Comparison of ENCODE assay signal across 16 cellular contexts in genomic region chr16:17939052-17939673, GRCh38.
DNase-seq lines count a peak whose midpoint lies in the region; ATAC-seq and TF ChIP-seq lines count a peak whose summit lies in the region.
"Had no signal": no experiment of that assay in that cellular context is flagged by ENCODE, and none has a peak within 500 bp of the region (broad histone marks: within the 10 kb centered on the region; RNA-seq: fewer than 3 reads in every experiment).

No MANE protein-coding gene starts in this region.

- H3K27me3 ChIP-seq in CD8-positive, alpha-beta T cell (ENCODE audit: insufficient read depth, low read length), result no peaks in the 10 kb centered on the region
- H3K27me3 ChIP-seq: SJSA1 had no signal

- no peak for ATAC-seq in CD8-positive, alpha-beta T cell
- peak; percentile 58 for ATAC-seq in GM19043 (IDR thresholded peaks at IDR 0.05; ENCODE audit: low read depth, unreplicated experiment)
- ATAC-seq in HG03066 (IDR thresholded peaks at IDR 0.05; ENCODE audit: low read depth, unreplicated experiment), result peak; percentile 49
- ATAC-seq in left colon, result no peak

- no peaks in the 10 kb centered on the region for H3K36me3 ChIP-seq in CD8-positive, alpha-beta T cell (ENCODE audit: insufficient read depth, low read length)
- H3K36me3 ChIP-seq: SJSA1 had no signal

- H3K36me3 Mint-ChIP-seq in CD8-positive, alpha-beta T cell, result no peaks in the 10 kb centered on the region

- peaks cover 13% of the 10 kb centered on the region for H3K4me1 Mint-ChIP-seq in CD8-positive, alpha-beta T cell (ENCODE audit: low read depth)

- H3K27me3 Mint-ChIP-seq in CD8-positive, alpha-beta T cell (ENCODE audit: low read depth), result peaks cover 2% of the 10 kb centered on the region

- no peak overlapping the region for H3K4me3 ChIP-seq in CD8-positive, alpha-beta T cell (ENCODE audit: low read depth, low read length)
- H3K4me3 ChIP-seq: SJSA1, skin epidermis had no signal

- TF ChIP-seq CTCF in CD8-positive, alpha-beta T cell (IDR thresholded peaks at IDR 0.05), result no peak

- POLR2A ChIA-PET in CD8-positive, alpha-beta T cell (lab: Charles Lee), result no interaction called here

- no peak overlapping the region for H3K27ac ChIP-seq in CD8-positive, alpha-beta T cell (ENCODE audit: low read depth, low read length)
- H3K27ac ChIP-seq: HL-60, SJSA1 had no signal

- no peak for DNase-seq in CD8-positive, alpha-beta T cell
- peak; percentile 14 to 15 for DNase-seq in activated T-cell treated with anti-CD3 and anti-CD28 coated beads, Interleukin-2, amount 50 U/mL, for 48 hours
- DNase-seq in stimulated activated CD4-positive, alpha-beta T cell treated with anti-CD3 and anti-CD28 coated beads, Interleukin-15, amount 100 ng/mL, for 24 hours, result no peak
- DNase-seq in COLO668 (lab: John Stamatoyannopoulos, UW; ENCODE audit: unreplicated experiment), result no peak
- DNase-seq in NCI-H510A treated with DMSO at 0.1 percent for 48 hours (lab: John Stamatoyannopoulos, UW), result no peak
- DNase-seq in left colon, result no peak
- DNase-seq: COR-L47; cortex of kidney; mesenchymal stem cell; NCI-H2029; stimulated activated naive CD4-positive, alpha-beta T cell had no signal

- no peaks in the 10 kb centered on the region for H3K9me3 Mint-ChIP-seq in CD8-positive, alpha-beta T cell

- H3K27ac Mint-ChIP-seq in CD8-positive, alpha-beta T cell, result peak overlapping the region; percentile 23

- intact Hi-C loops in CD8-positive, alpha-beta T cell (cut with DNase I, micrococcal nuclease), result no loop called here
- intact Hi-C loops in left colon (cut with DNase I, micrococcal nuclease), result no loop called here

- CTCF ChIA-PET in CD8-positive, alpha-beta T cell (lab: Charles Lee), result no interaction called here

- H3K9me3 ChIP-seq in CD8-positive, alpha-beta T cell (ENCODE audit: low read length), result no peaks in the 10 kb centered on the region
- H3K9me3 ChIP-seq: SJSA1 had no signal

- H3K4me1 ChIP-seq in CD8-positive, alpha-beta T cell (ENCODE audit: insufficient read depth, low read length), result no peaks in the 10 kb centered on the region
- H3K4me1 ChIP-seq: SJSA1 had no signal

- peak overlapping the region; percentile 61 for H3K4me3 Mint-ChIP-seq in CD8-positive, alpha-beta T cell

Comparison
In these comparisons a context has a peak if more than half of its experiments do, and no peak if none do; other contexts are left out.
1. ATAC-seq: peak in GM19043 (single experiment) and HG03066 (single experiment); none in CD8-positive, alpha-beta T cell (single experiment) and left colon (single experiment).
2. DNase-seq: peak in activated T-cell treated with anti-CD3 and anti-CD28 coated beads, Interleukin-2, amount 50 U/mL, for 48 hours (2 of 2); none in CD8-positive, alpha-beta T cell (0 of 7), stimulated activated CD4-positive, alpha-beta T cell treated with anti-CD3 and anti-CD28 coated beads, Interleukin-15, amount 100 ng/mL, for 24 hours (single experiment), COLO668 (single experiment), NCI-H510A treated with DMSO at 0.1 percent for 48 hours (single experiment) and left colon (0 of 2).